ENCODE assay signal across 23 cellular contexts in genomic region chr11:44298862-44299261, GRCh38. TPM values are rescaled to one million over a fixed set of nuclear protein-coding genes. Genes with fewer than 3 reads are reported as not detected.
"Had no signal": no experiment of that assay in that cellular context is flagged by ENCODE, and none has a peak within 500 bp of the region (broad histone marks: within the 10 kb centered on the region; RNA-seq: fewer than 3 reads in every experiment).

No MANE protein-coding gene starts in this region.

- DNase-seq: IMR-90, Kasumi-1, MM.1S, NCI-H1092 treated with DMSO at 0.1 percent for 48 hours, NCI-H1436, NCI-H187, NCI-H2029, NCI-H2081 treated with DMSO at 0.1 percent for 48 hours, NCI-H2171, NCI-H226, NCI-H446, NCI-H510A, NCI-H524 treated with DMSO at 0.1 percent for 48 hours, NCI-H69, NCI-H774, Right ventricle myocardium superior, RPMI8226, SK-N-SH, SW 1271 had no signal

- ATAC-seq: HepG2 had no signal

- FAIRE-seq: HepG2, RCC 7860 had no signal

- H3K4me2 ChIP-seq: KMS-11, SK-N-SH had no signal

- H3K27ac ChIP-seq: KMS-11 had no signal

- H3K9me3 ChIP-seq: SK-N-SH had no signal

- H3K9ac ChIP-seq: KMS-11, SK-N-SH had no signal

RNA-seq across cellular contexts. Expression of gene ALX4, which starts 11.1 kb away (rescaled TPM):
- total RNA-seq: HepG2, HT1080, IMR-90 had no signal
- polyA plus RNA-seq: HepG2, IMR-90 had no signal
